In genomic region chr4:143742834-143743233, GRCh38 we compare ENCODE assay signal across 42 cellular contexts. TPM values are rescaled to one million over a fixed set of nuclear protein-coding genes. Genes with fewer than 3 reads are reported as not detected.
"Had no signal": no experiment of that assay in that cellular context is flagged by ENCODE, and none has a peak within 500 bp of the region (broad histone marks: within the 10 kb centered on the region; RNA-seq: fewer than 3 reads in every experiment).

No MANE protein-coding gene starts in this region.

- H3K27me3 ChIP-seq: adrenal gland, ascending aorta, body of pancreas, brain microvascular endothelial cell, breast epithelium, cardiac muscle cell had no signal

- ATAC-seq: activated naive CD4-positive, alpha-beta T cell treated with anti-CD3 and anti-CD28 coated beads, Interleukin-2, amount 50 U/mL, for 72 hours; activated naive CD8-positive, alpha-beta T cell treated with anti-CD3 and anti-CD28 coated beads, Interleukin-2, amount 50 U/mL, for 24 hours; activated T-cell treated with anti-CD3 and anti-CD28 coated beads, Interleukin-2, amount 50 U/mL, for 4 hours; activated T-cell treated with anti-CD3 and anti-CD28 coated beads, Interleukin-2, amount 50 U/mL, for 72 hours; activated T-helper 17 cell treated with anti-CD3 and anti-CD28 coated beads, Interleukin-2, amount 50 U/mL, for 72 hours; body of pancreas had no signal

- DNase-seq: activated effector memory CD4-positive, alpha-beta T cell treated with anti-CD3 and anti-CD28 coated beads, Interleukin-2, amount 50 U/mL, for 16 hours; activated effector memory CD4-positive, alpha-beta T cell treated with Interleukin-2 at 50 U/mL for 16 hours; activated gamma-delta T cell; activated gamma-delta T cell treated with Interleukin-2 at 50 U/mL for 16 hours; activated naive CD4-positive, alpha-beta T cell; activated naive CD4-positive, alpha-beta T cell treated with anti-CD3 and anti-CD28 coated beads for 36 hours; activated naive CD4-positive, alpha-beta T cell treated with anti-CD3 and anti-CD28 coated beads, Interleukin-2, amount 10 ng/mL, durations not matched to agents 7 days and 5 days; activated naive CD4-positive, alpha-beta T cell treated with anti-CD3 and anti-CD28 coated beads, Interleukin-2, amount 50 U/mL, for 16 hours; activated naive CD4-positive, alpha-beta T cell treated with Interleukin-2 at 50 U/mL for 16 hours; activated naive CD8-positive, alpha-beta T cell treated with anti-CD3 and anti-CD28 coated beads for 36 hours; activated naive CD8-positive, alpha-beta T cell treated with anti-CD3 and anti-CD28 coated beads, Interleukin-2, amount 10 ng/mL, durations not matched to agents 7 days and 5 days; activated naive CD8-positive, alpha-beta T cell treated with anti-CD3 and anti-CD28 coated beads, Interleukin-2, amount 50 U/mL, for 24 hours; activated T-cell treated with anti-CD3 and anti-CD28 coated beads, Interleukin-2, amount 50 U/mL, for 1 hour; activated T-cell treated with anti-CD3 and anti-CD28 coated beads, Interleukin-2, amount 50 U/mL, for 24 hours; activated T-cell treated with anti-CD3 and anti-CD28 coated beads, Interleukin-2, amount 50 U/mL, for 4 hours; activated T-cell treated with anti-CD3 and anti-CD28 coated beads, Interleukin-2, amount 50 U/mL, for 48 hours; activated T-cell treated with anti-CD3 and anti-CD28 coated beads, Interleukin-2, amount 50 U/mL, for 72 hours; adrenal gland; amniotic stem cell; amygdala; anterior cingulate cortex; aorta; body of pancreas; brain microvascular endothelial cell; caudate nucleus; central memory CD4-positive, alpha-beta T cell; cerebellar nuclear complex had no signal

- H3K27ac Mint-ChIP-seq: activated naive CD4-positive, alpha-beta T cell treated with anti-CD3 and anti-CD28 coated beads for 36 hours; activated naive CD4-positive, alpha-beta T cell treated with anti-CD3 and anti-CD28 coated beads, Interleukin-2, amount 10 ng/mL, durations not matched to agents 7 days and 5 days; activated naive CD4-positive, alpha-beta T cell treated with anti-CD3 and anti-CD28 coated beads, Interleukin-2, amount 50 U/mL, for 24 hours; activated naive CD4-positive, alpha-beta T cell treated with anti-CD3 and anti-CD28 coated beads, Interleukin-2, amount 50 U/mL, for 72 hours; activated naive CD8-positive, alpha-beta T cell; activated naive CD8-positive, alpha-beta T cell treated with anti-CD3 and anti-CD28 coated beads for 36 hours; activated naive CD8-positive, alpha-beta T cell treated with anti-CD3 and anti-CD28 coated beads, Interleukin-2, amount 10 ng/mL, durations not matched to agents 7 days and 5 days; activated naive CD8-positive, alpha-beta T cell treated with anti-CD3 and anti-CD28 coated beads, Interleukin-2, amount 50 U/mL, for 24 hours; activated T-cell treated with anti-CD3 and anti-CD28 coated beads, Interleukin-2, amount 50 U/mL, for 24 hours; activated T-cell treated with anti-CD3 and anti-CD28 coated beads, Interleukin-2, amount 50 U/mL, for 72 hours; activated T-helper 1 cell treated with anti-CD3 and anti-CD28 coated beads, Interleukin-12 subunit alpha, Interleukin-12 subunit beta, Interleukin-2, Interleukin-4 antibody, amounts not matched to agents 30 ng/mL and 10 ng/mL and 1 ng/mL, durations not matched to agents 14 hours and 24 hours and 36 hours; activated T-helper 17 cell treated with anti-CD3 and anti-CD28 coated beads, Interleukin-2, amount 50 U/mL, for 72 hours; activated T-helper 2 cell treated with anti-CD3 and anti-CD28 coated beads, Interferon-gamma antibody, Interleukin-2, Interleukin-4, amounts not matched to agents 10 μg/mL and 5 μg/mL and 100 μg/mL, durations not matched to agents 14 hours and 24 hours and 36 hours; brain had no signal

- H3K36me3 Mint-ChIP-seq: activated naive CD4-positive, alpha-beta T cell treated with anti-CD3 and anti-CD28 coated beads, Interleukin-2, amount 10 ng/mL, durations not matched to agents 7 days and 5 days; activated naive CD4-positive, alpha-beta T cell treated with anti-CD3 and anti-CD28 coated beads, Interleukin-2, amount 50 U/mL, for 24 hours; activated naive CD4-positive, alpha-beta T cell treated with anti-CD3 and anti-CD28 coated beads, Interleukin-2, amount 50 U/mL, for 72 hours; activated naive CD8-positive, alpha-beta T cell treated with anti-CD3 and anti-CD28 coated beads for 36 hours; activated naive CD8-positive, alpha-beta T cell treated with anti-CD3 and anti-CD28 coated beads, Interleukin-2, amount 10 ng/mL, durations not matched to agents 7 days and 5 days; brain had no signal

- H3K9me3 ChIP-seq: adrenal gland, ascending aorta, body of pancreas, breast epithelium had no signal

- H3K36me3 ChIP-seq: adrenal gland, ascending aorta, brain microvascular endothelial cell, breast epithelium, cardiac muscle cell had no signal

- H3K27ac ChIP-seq: adrenal gland, ascending aorta, body of pancreas, breast epithelium, cardiac muscle cell had no signal

- H3K4me3 Mint-ChIP-seq: activated naive CD4-positive, alpha-beta T cell treated with anti-CD3 and anti-CD28 coated beads for 36 hours; activated naive CD4-positive, alpha-beta T cell treated with anti-CD3 and anti-CD28 coated beads, Interleukin-2, amount 10 ng/mL, durations not matched to agents 7 days and 5 days; activated naive CD4-positive, alpha-beta T cell treated with anti-CD3 and anti-CD28 coated beads, Interleukin-2, amount 50 U/mL, for 24 hours; activated naive CD8-positive, alpha-beta T cell; activated naive CD8-positive, alpha-beta T cell treated with anti-CD3 and anti-CD28 coated beads for 36 hours; activated naive CD8-positive, alpha-beta T cell treated with anti-CD3 and anti-CD28 coated beads, Interleukin-2, amount 10 ng/mL, durations not matched to agents 7 days and 5 days; activated naive CD8-positive, alpha-beta T cell treated with anti-CD3 and anti-CD28 coated beads, Interleukin-2, amount 50 U/mL, for 24 hours; activated T-cell treated with anti-CD3 and anti-CD28 coated beads, Interleukin-2, amount 50 U/mL, for 24 hours; activated T-cell treated with anti-CD3 and anti-CD28 coated beads, Interleukin-2, amount 50 U/mL, for 4 hours; activated T-cell treated with anti-CD3 and anti-CD28 coated beads, Interleukin-2, amount 50 U/mL, for 72 hours; activated T-helper 1 cell treated with anti-CD3 and anti-CD28 coated beads, Interleukin-12 subunit alpha, Interleukin-12 subunit beta, Interleukin-2, Interleukin-4 antibody, amounts not matched to agents 30 ng/mL and 10 ng/mL and 1 ng/mL, durations not matched to agents 14 hours and 24 hours and 36 hours; activated T-helper 17 cell treated with anti-CD3 and anti-CD28 coated beads, Interleukin-2, amount 50 U/mL, for 72 hours; brain; central memory CD8-positive, alpha-beta T cell had no signal

- H3K4me1 ChIP-seq: adrenal gland, ascending aorta, body of pancreas, breast epithelium had no signal

- H3K4me3 ChIP-seq: adrenal gland, ascending aorta, body of pancreas, breast epithelium, cardiac muscle cell had no signal

- FAIRE-seq: astrocyte, bronchial epithelial cell had no signal

- H3K27me3 Mint-ChIP-seq: activated naive CD4-positive, alpha-beta T cell treated with anti-CD3 and anti-CD28 coated beads, Interleukin-2, amount 10 ng/mL, durations not matched to agents 7 days and 5 days; activated naive CD4-positive, alpha-beta T cell treated with anti-CD3 and anti-CD28 coated beads, Interleukin-2, amount 50 U/mL, for 24 hours; activated naive CD8-positive, alpha-beta T cell; activated naive CD8-positive, alpha-beta T cell treated with anti-CD3 and anti-CD28 coated beads for 36 hours; activated naive CD8-positive, alpha-beta T cell treated with anti-CD3 and anti-CD28 coated beads, Interleukin-2, amount 10 ng/mL, durations not matched to agents 7 days and 5 days; activated naive CD8-positive, alpha-beta T cell treated with anti-CD3 and anti-CD28 coated beads, Interleukin-2, amount 50 U/mL, for 24 hours; activated T-cell treated with anti-CD3 and anti-CD28 coated beads, Interleukin-2, amount 50 U/mL, for 24 hours; activated T-helper 17 cell treated with anti-CD3 and anti-CD28 coated beads, Interleukin-2, amount 50 U/mL, for 72 hours; central memory CD8-positive, alpha-beta T cell had no signal

- H3K4me1 Mint-ChIP-seq: activated naive CD4-positive, alpha-beta T cell treated with anti-CD3 and anti-CD28 coated beads, Interleukin-2, amount 10 ng/mL, durations not matched to agents 7 days and 5 days; activated naive CD4-positive, alpha-beta T cell treated with anti-CD3 and anti-CD28 coated beads, Interleukin-2, amount 50 U/mL, for 24 hours; activated naive CD8-positive, alpha-beta T cell treated with anti-CD3 and anti-CD28 coated beads for 36 hours; activated naive CD8-positive, alpha-beta T cell treated with anti-CD3 and anti-CD28 coated beads, Interleukin-2, amount 10 ng/mL, durations not matched to agents 7 days and 5 days; activated naive CD8-positive, alpha-beta T cell treated with anti-CD3 and anti-CD28 coated beads, Interleukin-2, amount 50 U/mL, for 24 hours; activated T-helper 17 cell treated with anti-CD3 and anti-CD28 coated beads, Interleukin-2, amount 50 U/mL, for 72 hours; brain; central memory CD8-positive, alpha-beta T cell had no signal

RNA-seq across cellular contexts. Expression of gene FREM3, which starts 42.4 kb away (rescaled TPM):
- total RNA-seq: activated naive CD4-positive, alpha-beta T cell treated with anti-CD3 and anti-CD28 coated beads for 36 hours; activated naive CD4-positive, alpha-beta T cell treated with anti-CD3 and anti-CD28 coated beads, Interleukin-2, amount 50 U/mL, for 72 hours; activated naive CD8-positive, alpha-beta T cell treated with anti-CD3 and anti-CD28 coated beads for 36 hours; activated naive CD8-positive, alpha-beta T cell treated with anti-CD3 and anti-CD28 coated beads, Interleukin-2, amount 10 ng/mL, durations not matched to agents 7 days and 5 days; activated T-cell treated with anti-CD3 and anti-CD28 coated beads, Interleukin-2, amount 50 U/mL, for 4 hours; activated T-cell treated with anti-CD3 and anti-CD28 coated beads, Interleukin-2, amount 50 U/mL, for 72 hours; activated T-helper 1 cell treated with anti-CD3 and anti-CD28 coated beads, Interleukin-12 subunit alpha, Interleukin-12 subunit beta, Interleukin-2, Interleukin-4 antibody, amounts not matched to agents 30 ng/mL and 10 ng/mL and 1 ng/mL, durations not matched to agents 14 hours and 24 hours and 36 hours; activated T-helper 17 cell treated with anti-CD3 and anti-CD28 coated beads, Interleukin-2, amount 50 U/mL, for 72 hours; activated T-helper 2 cell treated with anti-CD3 and anti-CD28 coated beads, Interferon-gamma antibody, Interleukin-2, Interleukin-4, amounts not matched to agents 10 μg/mL and 5 μg/mL and 100 μg/mL, durations not matched to agents 14 hours and 24 hours and 36 hours; ascending aorta; astrocyte; body of pancreas; bronchial epithelial cell; cardiac muscle cell; cardiac septum; chondrocyte had no signal
- polyA plus RNA-seq: adrenal gland, aorta, cardiac muscle cell had no signal
